1 cellular context compared by ENCODE assay signal in the genomic region with DNA sequence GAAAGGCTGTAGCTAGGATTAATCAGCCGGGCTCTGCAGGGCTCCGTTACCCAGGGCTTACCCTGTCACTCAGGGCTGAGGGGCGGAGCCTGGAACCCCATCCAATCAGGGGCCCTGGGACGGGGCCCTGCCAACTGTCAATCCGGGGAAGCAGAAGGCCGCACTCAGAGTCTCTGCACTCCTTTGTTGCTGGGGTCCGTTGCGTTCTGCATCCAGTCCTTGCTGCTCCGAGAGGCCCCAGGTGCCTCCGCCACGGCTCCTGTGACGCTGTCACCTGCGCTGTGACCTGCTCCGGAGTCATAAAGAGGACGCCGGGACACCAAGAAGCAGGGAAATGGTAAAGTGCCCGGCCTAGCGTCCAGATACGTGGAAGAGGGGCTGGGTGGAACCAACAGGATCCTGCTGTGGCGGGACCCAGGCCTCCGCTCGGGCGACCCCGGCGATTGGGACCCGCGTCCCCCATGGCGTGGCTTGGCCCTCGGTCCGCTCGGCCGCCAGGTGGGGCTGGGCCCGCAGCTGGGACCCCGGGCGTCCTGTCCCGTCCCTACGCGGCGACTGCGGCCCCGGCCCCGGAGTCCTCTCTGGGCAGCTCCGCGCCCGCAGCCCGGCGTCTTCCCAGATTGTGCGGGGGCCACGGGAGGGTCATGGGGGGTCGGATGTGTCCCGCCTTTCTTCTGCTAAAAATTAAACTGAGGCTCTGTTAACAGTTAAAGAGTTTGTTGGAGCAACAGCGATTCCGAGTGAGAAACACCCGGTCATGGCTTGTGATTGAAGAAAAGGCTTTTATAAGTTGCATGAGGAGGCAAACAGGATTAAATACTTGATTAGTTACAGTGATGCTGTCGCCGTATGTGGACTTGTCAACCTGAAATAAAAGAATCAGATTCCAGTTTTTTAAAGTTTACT.
TF ChIP-seq lines count a peak whose summit lies in the region.

A gene (plus strand): TSS at position 133 of the 906 bp plus-strand sequence. CDS start 7,431 bp downstream, outside the sequence.

TF ChIP-seq in HepG2, 621 proteins besides CTCF, POLR2A, EP300 and RAD21 (continued from another document and continues in another):
- TF ChIP-seq, protein P1, sequence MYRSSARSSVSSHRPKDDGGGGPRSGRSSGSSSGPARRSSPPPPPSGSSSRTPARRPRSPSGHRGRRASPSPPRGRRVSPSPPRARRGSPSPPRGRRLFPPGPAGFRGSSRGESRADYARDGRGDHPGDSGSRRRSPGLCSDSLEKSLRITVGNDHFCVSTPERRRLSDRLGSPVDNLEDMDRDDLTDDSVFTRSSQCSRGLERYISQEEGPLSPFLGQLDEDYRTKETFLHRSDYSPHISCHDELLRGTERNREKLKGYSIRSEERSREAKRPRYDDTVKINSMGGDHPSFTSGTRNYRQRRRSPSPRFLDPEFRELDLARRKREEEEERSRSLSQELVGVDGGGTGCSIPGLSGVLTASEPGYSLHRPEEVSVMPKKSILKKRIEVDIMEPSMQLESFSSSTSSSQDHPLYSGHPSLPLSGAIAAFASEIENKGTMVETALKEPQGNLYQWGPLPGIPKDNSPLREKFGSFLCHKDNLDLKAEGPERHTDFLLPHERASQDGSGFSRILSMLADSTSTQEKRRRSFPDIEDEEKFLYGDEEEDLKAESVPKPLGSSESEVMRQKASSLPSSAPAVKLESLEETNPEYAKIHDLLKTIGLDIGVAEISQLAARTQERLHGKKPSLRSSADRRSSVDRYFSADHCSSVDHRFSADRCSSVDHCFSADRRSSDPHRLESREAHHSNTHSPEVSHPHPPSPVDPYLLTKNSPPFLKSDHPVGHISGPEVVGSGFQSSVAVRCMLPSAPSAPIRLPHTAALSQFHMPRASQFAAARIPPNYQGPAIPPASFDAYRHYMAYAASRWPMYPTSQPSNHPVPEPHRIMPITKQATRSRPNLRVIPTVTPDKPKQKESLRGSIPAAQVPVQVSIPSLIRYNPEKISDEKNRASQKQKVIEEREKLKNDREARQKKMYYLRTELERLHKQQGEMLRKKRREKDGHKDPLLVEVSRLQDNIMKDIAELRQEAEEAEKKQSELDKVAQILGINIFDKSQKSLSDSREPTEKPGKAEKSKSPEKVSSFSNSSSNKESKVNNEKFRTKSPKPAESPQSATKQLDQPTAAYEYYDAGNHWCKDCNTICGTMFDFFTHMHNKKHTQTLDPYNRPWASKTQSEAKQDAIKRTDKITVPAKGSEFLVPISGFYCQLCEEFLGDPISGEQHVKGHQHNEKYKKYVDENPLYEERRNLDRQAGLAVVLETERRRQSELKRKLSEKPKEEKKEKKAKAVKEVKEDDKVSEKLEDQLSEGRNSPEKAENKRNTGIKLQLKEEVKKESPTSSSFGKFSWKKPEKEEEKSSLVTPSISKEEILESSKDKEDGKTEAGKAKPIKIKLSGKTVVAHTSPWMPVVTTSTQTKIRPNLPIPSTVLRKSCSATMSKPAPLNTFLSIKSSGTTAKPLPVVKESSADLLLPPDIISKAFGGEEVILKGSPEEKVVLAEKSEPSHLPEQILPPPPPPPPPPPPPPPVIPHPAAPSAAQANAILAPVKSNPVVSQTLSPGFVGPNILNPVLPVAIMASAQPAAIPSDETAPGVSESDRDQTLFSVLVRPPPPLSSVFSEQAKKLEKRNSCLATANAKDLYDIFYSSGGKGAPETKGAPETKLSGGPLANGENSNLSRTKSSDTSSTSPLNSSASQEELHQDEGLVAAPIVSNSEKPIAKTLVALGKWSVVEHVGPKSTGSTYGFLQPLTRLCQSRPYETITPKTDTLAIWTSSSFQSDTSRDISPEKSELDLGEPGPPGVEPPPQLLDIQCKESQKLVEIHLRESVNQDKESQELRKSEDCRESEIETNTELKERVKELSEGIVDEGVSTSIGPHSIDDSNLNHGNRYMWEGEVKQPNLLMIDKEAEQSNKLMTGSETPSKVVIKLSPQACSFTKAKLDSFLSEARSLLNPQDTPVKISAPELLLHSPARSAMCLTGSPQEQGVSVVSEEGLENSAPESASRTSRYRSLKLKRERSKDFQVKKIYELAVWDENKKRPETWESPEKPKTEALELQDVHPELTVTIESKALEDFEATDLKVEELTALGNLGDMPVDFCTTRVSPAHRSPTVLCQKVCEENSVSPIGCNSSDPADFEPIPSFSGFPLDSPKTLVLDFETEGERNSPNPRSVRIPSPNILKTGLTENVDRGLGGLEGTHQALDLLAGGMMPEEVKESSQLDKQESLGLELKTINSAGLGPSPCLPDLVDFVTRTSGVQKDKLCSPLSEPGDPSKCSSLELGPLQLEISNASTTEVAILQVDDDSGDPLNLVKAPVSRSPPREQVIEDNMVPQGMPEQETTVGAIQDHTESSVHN (CRISPR knock-in tag; IDR thresholded peaks at IDR 0.05): no peak
- TF ChIP-seq, protein P2, sequence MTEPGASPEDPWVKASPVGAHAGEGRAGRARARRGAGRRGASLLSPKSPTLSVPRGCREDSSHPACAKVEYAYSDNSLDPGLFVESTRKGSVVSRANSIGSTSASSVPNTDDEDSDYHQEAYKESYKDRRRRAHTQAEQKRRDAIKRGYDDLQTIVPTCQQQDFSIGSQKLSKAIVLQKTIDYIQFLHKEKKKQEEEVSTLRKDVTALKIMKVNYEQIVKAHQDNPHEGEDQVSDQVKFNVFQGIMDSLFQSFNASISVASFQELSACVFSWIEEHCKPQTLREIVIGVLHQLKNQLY (CRISPR knock-in tag; IDR thresholded peaks at IDR 0.05): no peak
- TF ChIP-seq CAMTA2 (CRISPR knock-in tag; IDR thresholded peaks at IDR 0.05; ENCODE audit: borderline replicate concordance) (no peak), RAD51 (IDR thresholded peaks at IDR 0.05; ENCODE audit: borderline replicate concordance) (no peak), HDAC1 (CRISPR knock-in tag; IDR thresholded peaks at IDR 0.05) (peak; percentile 64; the same call in 1 of the 2 replicates), CCAR2 (optimal IDR thresholded peaks at IDR 0.05; ENCODE audit: low read depth, low read length) (no peak), HOXA5 (CRISPR knock-in tag; IDR thresholded peaks at IDR 0.05) (no peak), FIP1L1 (IDR thresholded peaks at IDR 0.05; ENCODE audit: borderline replicate concordance, insufficient read depth, low read depth, low read length) (no peak), HOXA3 (CRISPR knock-in tag; IDR thresholded peaks at IDR 0.05) (peak; percentile 80)
- TF ChIP-seq, protein P3, sequence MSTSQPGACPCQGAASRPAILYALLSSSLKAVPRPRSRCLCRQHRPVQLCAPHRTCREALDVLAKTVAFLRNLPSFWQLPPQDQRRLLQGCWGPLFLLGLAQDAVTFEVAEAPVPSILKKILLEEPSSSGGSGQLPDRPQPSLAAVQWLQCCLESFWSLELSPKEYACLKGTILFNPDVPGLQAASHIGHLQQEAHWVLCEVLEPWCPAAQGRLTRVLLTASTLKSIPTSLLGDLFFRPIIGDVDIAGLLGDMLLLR (CRISPR knock-in tag; IDR thresholded peaks at IDR 0.05): no peak
- TF ChIP-seq, protein P4, sequence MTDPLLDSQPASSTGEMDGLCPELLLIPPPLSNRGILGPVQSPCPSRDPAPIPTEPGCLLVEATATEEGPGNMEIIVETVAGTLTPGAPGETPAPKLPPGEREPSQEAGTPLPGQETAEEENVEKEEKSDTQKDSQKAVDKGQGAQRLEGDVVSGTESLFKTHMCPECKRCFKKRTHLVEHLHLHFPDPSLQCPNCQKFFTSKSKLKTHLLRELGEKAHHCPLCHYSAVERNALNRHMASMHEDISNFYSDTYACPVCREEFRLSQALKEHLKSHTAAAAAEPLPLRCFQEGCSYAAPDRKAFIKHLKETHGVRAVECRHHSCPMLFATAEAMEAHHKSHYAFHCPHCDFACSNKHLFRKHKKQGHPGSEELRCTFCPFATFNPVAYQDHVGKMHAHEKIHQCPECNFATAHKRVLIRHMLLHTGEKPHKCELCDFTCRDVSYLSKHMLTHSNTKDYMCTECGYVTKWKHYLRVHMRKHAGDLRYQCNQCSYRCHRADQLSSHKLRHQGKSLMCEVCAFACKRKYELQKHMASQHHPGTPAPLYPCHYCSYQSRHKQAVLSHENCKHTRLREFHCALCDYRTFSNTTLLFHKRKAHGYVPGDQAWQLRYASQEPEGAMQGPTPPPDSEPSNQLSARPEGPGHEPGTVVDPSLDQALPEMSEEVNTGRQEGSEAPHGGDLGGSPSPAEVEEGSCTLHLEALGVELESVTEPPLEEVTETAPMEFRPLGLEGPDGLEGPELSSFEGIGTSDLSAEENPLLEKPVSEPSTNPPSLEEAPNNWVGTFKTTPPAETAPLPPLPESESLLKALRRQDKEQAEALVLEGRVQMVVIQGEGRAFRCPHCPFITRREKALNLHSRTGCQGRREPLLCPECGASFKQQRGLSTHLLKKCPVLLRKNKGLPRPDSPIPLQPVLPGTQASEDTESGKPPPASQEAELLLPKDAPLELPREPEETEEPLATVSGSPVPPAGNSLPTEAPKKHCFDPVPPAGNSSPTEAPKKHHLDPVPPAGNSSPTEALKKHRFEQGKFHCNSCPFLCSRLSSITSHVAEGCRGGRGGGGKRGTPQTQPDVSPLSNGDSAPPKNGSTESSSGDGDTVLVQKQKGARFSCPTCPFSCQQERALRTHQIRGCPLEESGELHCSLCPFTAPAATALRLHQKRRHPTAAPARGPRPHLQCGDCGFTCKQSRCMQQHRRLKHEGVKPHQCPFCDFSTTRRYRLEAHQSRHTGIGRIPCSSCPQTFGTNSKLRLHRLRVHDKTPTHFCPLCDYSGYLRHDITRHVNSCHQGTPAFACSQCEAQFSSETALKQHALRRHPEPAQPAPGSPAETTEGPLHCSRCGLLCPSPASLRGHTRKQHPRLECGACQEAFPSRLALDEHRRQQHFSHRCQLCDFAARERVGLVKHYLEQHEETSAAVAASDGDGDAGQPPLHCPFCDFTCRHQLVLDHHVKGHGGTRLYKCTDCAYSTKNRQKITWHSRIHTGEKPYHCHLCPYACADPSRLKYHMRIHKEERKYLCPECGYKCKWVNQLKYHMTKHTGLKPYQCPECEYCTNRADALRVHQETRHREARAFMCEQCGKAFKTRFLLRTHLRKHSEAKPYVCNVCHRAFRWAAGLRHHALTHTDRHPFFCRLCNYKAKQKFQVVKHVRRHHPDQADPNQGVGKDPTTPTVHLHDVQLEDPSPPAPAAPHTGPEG (CRISPR knock-in tag; IDR thresholded peaks at IDR 0.05): no peak
- TF ChIP-seq, protein P5, sequence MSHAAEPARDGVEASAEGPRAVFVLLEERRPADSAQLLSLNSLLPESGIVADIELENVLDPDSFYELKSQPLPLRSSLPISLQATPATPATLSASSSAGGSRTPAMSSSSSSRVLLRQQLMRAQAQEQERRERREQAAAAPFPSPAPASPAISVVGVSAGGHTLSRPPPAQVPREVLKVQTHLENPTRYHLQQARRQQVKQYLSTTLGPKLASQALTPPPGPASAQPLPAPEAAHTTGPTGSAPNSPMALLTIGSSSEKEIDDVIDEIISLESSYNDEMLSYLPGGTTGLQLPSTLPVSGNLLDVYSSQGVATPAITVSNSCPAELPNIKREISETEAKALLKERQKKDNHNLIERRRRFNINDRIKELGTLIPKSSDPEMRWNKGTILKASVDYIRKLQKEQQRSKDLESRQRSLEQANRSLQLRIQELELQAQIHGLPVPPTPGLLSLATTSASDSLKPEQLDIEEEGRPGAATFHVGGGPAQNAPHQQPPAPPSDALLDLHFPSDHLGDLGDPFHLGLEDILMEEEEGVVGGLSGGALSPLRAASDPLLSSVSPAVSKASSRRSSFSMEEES (CRISPR knock-in tag; IDR thresholded peaks at IDR 0.05): no peak
- TF ChIP-seq, protein P6, sequence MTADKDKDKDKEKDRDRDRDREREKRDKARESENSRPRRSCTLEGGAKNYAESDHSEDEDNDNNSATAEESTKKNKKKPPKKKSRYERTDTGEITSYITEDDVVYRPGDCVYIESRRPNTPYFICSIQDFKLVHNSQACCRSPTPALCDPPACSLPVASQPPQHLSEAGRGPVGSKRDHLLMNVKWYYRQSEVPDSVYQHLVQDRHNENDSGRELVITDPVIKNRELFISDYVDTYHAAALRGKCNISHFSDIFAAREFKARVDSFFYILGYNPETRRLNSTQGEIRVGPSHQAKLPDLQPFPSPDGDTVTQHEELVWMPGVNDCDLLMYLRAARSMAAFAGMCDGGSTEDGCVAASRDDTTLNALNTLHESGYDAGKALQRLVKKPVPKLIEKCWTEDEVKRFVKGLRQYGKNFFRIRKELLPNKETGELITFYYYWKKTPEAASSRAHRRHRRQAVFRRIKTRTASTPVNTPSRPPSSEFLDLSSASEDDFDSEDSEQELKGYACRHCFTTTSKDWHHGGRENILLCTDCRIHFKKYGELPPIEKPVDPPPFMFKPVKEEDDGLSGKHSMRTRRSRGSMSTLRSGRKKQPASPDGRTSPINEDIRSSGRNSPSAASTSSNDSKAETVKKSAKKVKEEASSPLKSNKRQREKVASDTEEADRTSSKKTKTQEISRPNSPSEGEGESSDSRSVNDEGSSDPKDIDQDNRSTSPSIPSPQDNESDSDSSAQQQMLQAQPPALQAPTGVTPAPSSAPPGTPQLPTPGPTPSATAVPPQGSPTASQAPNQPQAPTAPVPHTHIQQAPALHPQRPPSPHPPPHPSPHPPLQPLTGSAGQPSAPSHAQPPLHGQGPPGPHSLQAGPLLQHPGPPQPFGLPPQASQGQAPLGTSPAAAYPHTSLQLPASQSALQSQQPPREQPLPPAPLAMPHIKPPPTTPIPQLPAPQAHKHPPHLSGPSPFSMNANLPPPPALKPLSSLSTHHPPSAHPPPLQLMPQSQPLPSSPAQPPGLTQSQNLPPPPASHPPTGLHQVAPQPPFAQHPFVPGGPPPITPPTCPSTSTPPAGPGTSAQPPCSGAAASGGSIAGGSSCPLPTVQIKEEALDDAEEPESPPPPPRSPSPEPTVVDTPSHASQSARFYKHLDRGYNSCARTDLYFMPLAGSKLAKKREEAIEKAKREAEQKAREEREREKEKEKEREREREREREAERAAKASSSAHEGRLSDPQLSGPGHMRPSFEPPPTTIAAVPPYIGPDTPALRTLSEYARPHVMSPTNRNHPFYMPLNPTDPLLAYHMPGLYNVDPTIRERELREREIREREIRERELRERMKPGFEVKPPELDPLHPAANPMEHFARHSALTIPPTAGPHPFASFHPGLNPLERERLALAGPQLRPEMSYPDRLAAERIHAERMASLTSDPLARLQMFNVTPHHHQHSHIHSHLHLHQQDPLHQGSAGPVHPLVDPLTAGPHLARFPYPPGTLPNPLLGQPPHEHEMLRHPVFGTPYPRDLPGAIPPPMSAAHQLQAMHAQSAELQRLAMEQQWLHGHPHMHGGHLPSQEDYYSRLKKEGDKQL (CRISPR knock-in tag; IDR thresholded peaks at IDR 0.05; ENCODE audit: low read depth): no peak
- TF ChIP-seq, protein P7, sequence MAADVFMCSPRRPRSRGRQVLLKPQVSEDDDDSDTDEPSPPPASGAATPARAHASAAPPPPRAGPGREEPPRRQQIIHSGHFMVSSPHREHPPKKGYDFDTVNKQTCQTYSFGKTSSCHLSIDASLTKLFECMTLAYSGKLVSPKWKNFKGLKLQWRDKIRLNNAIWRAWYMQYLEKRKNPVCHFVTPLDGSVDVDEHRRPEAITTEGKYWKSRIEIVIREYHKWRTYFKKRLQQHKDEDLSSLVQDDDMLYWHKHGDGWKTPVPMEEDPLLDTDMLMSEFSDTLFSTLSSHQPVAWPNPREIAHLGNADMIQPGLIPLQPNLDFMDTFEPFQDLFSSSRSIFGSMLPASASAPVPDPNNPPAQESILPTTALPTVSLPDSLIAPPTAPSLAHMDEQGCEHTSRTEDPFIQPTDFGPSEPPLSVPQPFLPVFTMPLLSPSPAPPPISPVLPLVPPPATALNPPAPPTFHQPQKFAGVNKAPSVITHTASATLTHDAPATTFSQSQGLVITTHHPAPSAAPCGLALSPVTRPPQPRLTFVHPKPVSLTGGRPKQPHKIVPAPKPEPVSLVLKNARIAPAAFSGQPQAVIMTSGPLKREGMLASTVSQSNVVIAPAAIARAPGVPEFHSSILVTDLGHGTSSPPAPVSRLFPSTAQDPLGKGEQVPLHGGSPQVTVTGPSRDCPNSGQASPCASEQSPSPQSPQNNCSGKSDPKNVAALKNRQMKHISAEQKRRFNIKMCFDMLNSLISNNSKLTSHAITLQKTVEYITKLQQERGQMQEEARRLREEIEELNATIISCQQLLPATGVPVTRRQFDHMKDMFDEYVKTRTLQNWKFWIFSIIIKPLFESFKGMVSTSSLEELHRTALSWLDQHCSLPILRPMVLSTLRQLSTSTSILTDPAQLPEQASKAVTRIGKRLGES (CRISPR knock-in tag; IDR thresholded peaks at IDR 0.05; ENCODE audit: borderline replicate concordance): no peak
